ENCODE assay signal across 8 cellular contexts in the genomic region with DNA sequence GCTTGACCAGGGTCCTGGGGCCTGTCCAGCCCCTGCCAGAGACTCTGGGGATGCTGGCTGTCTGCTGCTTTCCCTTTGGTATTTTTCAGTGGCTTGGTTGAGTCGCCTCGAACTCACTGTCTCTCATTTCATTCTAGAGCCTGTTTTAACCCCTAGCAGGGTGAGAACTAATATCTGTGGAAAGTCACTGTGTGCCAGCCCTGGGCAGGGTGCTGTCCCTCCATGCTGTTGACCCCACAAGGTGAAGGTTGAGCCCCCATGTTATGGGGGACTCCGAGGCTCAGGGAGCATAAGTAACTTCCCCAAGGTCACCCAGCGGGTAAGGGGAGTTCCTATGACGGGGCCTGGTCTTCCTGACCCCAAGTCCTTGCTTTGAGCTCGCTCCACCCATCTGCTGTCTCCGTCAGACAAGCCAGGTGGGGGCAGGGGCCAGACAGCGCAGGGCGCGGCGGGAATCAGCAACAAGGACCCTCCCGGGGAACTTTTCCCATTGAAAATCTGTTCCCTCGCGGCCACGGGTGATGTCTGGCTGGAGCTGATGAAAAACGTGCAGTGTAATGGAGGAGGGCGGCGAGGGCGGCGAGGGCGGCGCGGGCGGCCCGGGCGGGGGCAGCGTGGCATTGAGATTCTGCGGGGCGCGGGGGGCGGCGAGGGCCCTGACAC. TPM values are rescaled to one million over a fixed set of nuclear protein-coding genes. Genes with fewer than 3 reads are reported as not detected.
DNase-seq lines count a peak whose midpoint lies in the region; ATAC-seq lines count a peak whose summit lies in the region.

No MANE protein-coding gene starts in this region.

- H3K9me3 ChIP-seq in muscle layer of colon (ENCODE audit: low read length), result no peaks in the 10 kb centered on the region

- ATAC-seq in GM19324 (IDR thresholded peaks at IDR 0.05; ENCODE audit: low FRiP score, unreplicated experiment), result no peak
- ATAC-seq in GM21447 (IDR thresholded peaks at IDR 0.05; ENCODE audit: unreplicated experiment), result no peak

- H3K27me3 ChIP-seq in muscle layer of colon (ENCODE audit: control insufficient read depth in 1 of 2, insufficient read depth in 2 of 2, low read length in 2 of 2), result no peaks in the 10 kb centered on the region

- H3K4me3 ChIP-seq in muscle layer of colon (ENCODE audit: low read depth in 1 of 2, low read length in 2 of 2), result peak overlapping the region; percentile 72 to 80

- peak; percentile 50 for DNase-seq in DMS53 (lab: John Stamatoyannopoulos, UW)
- no peak for DNase-seq in DMS53 treated with DMSO at 0.1 percent for 48 hours (lab: John Stamatoyannopoulos, UW; ENCODE audit: unreplicated experiment)
- DNase-seq in NCI-H82 (lab: John Stamatoyannopoulos, UW), result peak; percentile 88
- DNase-seq in caudate nucleus (lab: John Stamatoyannopoulos, UW), result peak in 3 of 61 donors; percentile 16 to 43 (median 23)
- no peak for DNase-seq in dermis blood vessel endothelial cell

- peaks cover 36% of the 10 kb centered on the region for H3K4me1 ChIP-seq in muscle layer of colon (ENCODE audit: insufficient read depth, low read length)

- peak overlapping the region; percentile 16 for H3K27ac ChIP-seq in caudate nucleus (ENCODE audit: low read depth, low read length)
- peak overlapping the region; percentile 75 for H3K27ac ChIP-seq in muscle layer of colon (ENCODE audit: low read depth, low read length)

- H3K9ac ChIP-seq in muscle layer of colon (ENCODE audit: low read length), result no peak overlapping the region

- H3K36me3 ChIP-seq in muscle layer of colon (ENCODE audit: insufficient read depth, low read length), result peaks cover under 1% of the 10 kb centered on the region

RNA-seq across cellular contexts. Expression of a gene that starts 32.8 kb away (rescaled TPM):
- total RNA-seq in dermis blood vessel endothelial cell, result 33.8 and 36.4 TPM in 2 replicates

RNA-seq across cellular contexts. Expression of a gene that starts 42.5 kb away (rescaled TPM):
- total RNA-seq in dermis blood vessel endothelial cell, result 69.4 and 79.1 TPM in 2 replicates

RNA-seq across cellular contexts. Expression of a gene that starts 50.5 kb away (rescaled TPM):
- total RNA-seq in dermis blood vessel endothelial cell, result 0.14 TPM in 1 of 2 replicates, not detected in the other

Comparison
In these comparisons a context has a peak if more than half of its experiments do, and no peak if none do; other contexts are left out.
1. DNase-seq: peak in DMS53 (single experiment) and NCI-H82 (single experiment); none in DMS53 treated with DMSO at 0.1 percent for 48 hours (single experiment) and dermis blood vessel endothelial cell (single experiment).